29 cellular contexts compared by ENCODE assay signal in genomic region chr7:109950821-109951601, GRCh38.
"Had no signal": no experiment of that assay in that cellular context is flagged by ENCODE, and none has a peak within 500 bp of the region (broad histone marks: within the 10 kb centered on the region; RNA-seq: fewer than 3 reads in every experiment).

No MANE protein-coding gene starts in this region.

- H3K4me2 ChIP-seq: KMS-11, SK-N-SH had no signal

- H3K4me1 ChIP-seq: breast epithelium had no signal

- H3K36me3 Mint-ChIP-seq: activated CD4-positive, alpha-beta memory T cell treated with anti-CD3 and anti-CD28 coated beads for 36 hours; activated naive CD4-positive, alpha-beta T cell treated with anti-CD3 and anti-CD28 coated beads, Interleukin-2, amount 10 ng/mL, durations not matched to agents 7 days and 5 days; activated naive CD8-positive, alpha-beta T cell treated with anti-CD3 and anti-CD28 coated beads for 36 hours had no signal

- H3K27ac Mint-ChIP-seq: activated CD4-positive, alpha-beta memory T cell treated with anti-CD3 and anti-CD28 coated beads for 36 hours; activated CD4-positive, alpha-beta T cell treated with anti-CD3 and anti-CD28 coated beads, Interleukin-2, amount 10 ng/mL, durations not matched to agents 7 days and 5 days; activated naive CD4-positive, alpha-beta T cell treated with anti-CD3 and anti-CD28 coated beads, Interleukin-2, amount 10 ng/mL, durations not matched to agents 7 days and 5 days; activated naive CD8-positive, alpha-beta T cell treated with anti-CD3 and anti-CD28 coated beads for 36 hours; activated T-helper 2 cell treated with anti-CD3 and anti-CD28 coated beads, Interferon-gamma antibody, Interleukin-2, Interleukin-4, amounts not matched to agents 10 μg/mL and 5 μg/mL and 100 μg/mL, durations not matched to agents 14 hours and 24 hours and 36 hours had no signal

- DNase-seq: activated CD4-positive, alpha-beta memory T cell treated with anti-CD3 and anti-CD28 coated beads for 36 hours; activated CD4-positive, alpha-beta T cell treated with anti-CD3 and anti-CD28 coated beads, Interleukin-2, amount 10 ng/mL, durations not matched to agents 7 days and 5 days; activated CD4-positive, CD25-positive, alpha-beta regulatory T cell; activated CD8-positive, alpha-beta memory T cell treated with anti-CD3 and anti-CD28 coated beads for 24 hours; activated gamma-delta T cell treated with Interleukin-2 at 50 U/mL for 16 hours; activated naive CD4-positive, alpha-beta T cell treated with anti-CD3 and anti-CD28 coated beads, Interleukin-2, amount 10 ng/mL, durations not matched to agents 7 days and 5 days; activated naive CD8-positive, alpha-beta T cell treated with anti-CD3 and anti-CD28 coated beads for 36 hours; activated T-cell treated with anti-CD3 and anti-CD28 coated beads for 4 hours; activated T-cell treated with anti-CD3 and anti-CD28 coated beads, Interleukin-2, amount 50 U/mL, for 48 hours; caudate nucleus; MG63; MV-4-11; NCI-H1092 treated with DMSO at 0.1 percent for 48 hours; NCI-H1417 treated with DMSO at 0.1 percent for 48 hours; NCI-H1694; NCI-H2029; NCI-H510A; NCI-H526 treated with DMSO at 0.1 percent for 48 hours; NK-92 treated with Interleukin-12 subunit alpha and Interleukin-12 subunit beta, amount 100 ng/mL, for 24 hours; Right ventricle myocardium superior; SK-N-SH; T-helper 1 cell had no signal

- H3K27me3 Mint-ChIP-seq: activated CD4-positive, alpha-beta memory T cell treated with anti-CD3 and anti-CD28 coated beads for 36 hours; activated CD4-positive, alpha-beta T cell treated with anti-CD3 and anti-CD28 coated beads, Interleukin-2, amount 10 ng/mL, durations not matched to agents 7 days and 5 days; activated naive CD4-positive, alpha-beta T cell treated with anti-CD3 and anti-CD28 coated beads, Interleukin-2, amount 10 ng/mL, durations not matched to agents 7 days and 5 days had no signal

- H3K27ac ChIP-seq: breast epithelium, KMS-11, RWPE1, SJCRH30, VCaP had no signal

- H3K4me3 Mint-ChIP-seq: activated CD4-positive, alpha-beta memory T cell treated with anti-CD3 and anti-CD28 coated beads for 36 hours; activated CD4-positive, alpha-beta T cell treated with anti-CD3 and anti-CD28 coated beads, Interleukin-2, amount 10 ng/mL, durations not matched to agents 7 days and 5 days; activated naive CD4-positive, alpha-beta T cell treated with anti-CD3 and anti-CD28 coated beads, Interleukin-2, amount 10 ng/mL, durations not matched to agents 7 days and 5 days; activated naive CD8-positive, alpha-beta T cell treated with anti-CD3 and anti-CD28 coated beads for 36 hours had no signal

- H3K36me3 ChIP-seq: breast epithelium, MG63, SJCRH30 had no signal

- H3K9me3 Mint-ChIP-seq: activated CD4-positive, alpha-beta memory T cell treated with anti-CD3 and anti-CD28 coated beads for 36 hours; activated CD4-positive, alpha-beta T cell treated with anti-CD3 and anti-CD28 coated beads, Interleukin-2, amount 10 ng/mL, durations not matched to agents 7 days and 5 days; activated naive CD4-positive, alpha-beta T cell treated with anti-CD3 and anti-CD28 coated beads, Interleukin-2, amount 10 ng/mL, durations not matched to agents 7 days and 5 days; activated T-helper 2 cell treated with anti-CD3 and anti-CD28 coated beads, Interferon-gamma antibody, Interleukin-2, Interleukin-4, amounts not matched to agents 10 μg/mL and 5 μg/mL and 100 μg/mL, durations not matched to agents 14 hours and 24 hours and 36 hours had no signal

- ATAC-seq: Panc1 had no signal

- H3K4me1 Mint-ChIP-seq: activated CD4-positive, alpha-beta T cell treated with anti-CD3 and anti-CD28 coated beads, Interleukin-2, amount 10 ng/mL, durations not matched to agents 7 days and 5 days; activated naive CD4-positive, alpha-beta T cell treated with anti-CD3 and anti-CD28 coated beads, Interleukin-2, amount 10 ng/mL, durations not matched to agents 7 days and 5 days; activated naive CD8-positive, alpha-beta T cell treated with anti-CD3 and anti-CD28 coated beads for 36 hours had no signal

- H3K27me3 ChIP-seq: breast epithelium, MG63, SJCRH30 had no signal

- H3K9me3 ChIP-seq: breast epithelium, MG63, SJCRH30, SK-N-SH had no signal

- H3K4me3 ChIP-seq: breast epithelium, MG63, SJCRH30 had no signal
